Comparison of ENCODE assay signal across 19 cellular contexts in genomic region chr10:12873172-12873571, GRCh38.
DNase-seq lines count a peak whose midpoint lies in the region; ATAC-seq and TF ChIP-seq lines count a peak whose summit lies in the region.
"Had no signal": no experiment of that assay in that cellular context is flagged by ENCODE, and none has a peak within 500 bp of the region (broad histone marks: within the 10 kb centered on the region; RNA-seq: fewer than 3 reads in every experiment).

No MANE protein-coding gene starts in this region.

- H3K4me1 ChIP-seq in right lobe of liver (peaks cover 0 to 33% (median 7%) of the 10 kb centered on the region in 4 donors), prostate gland (replicated peaks) (peaks cover 6% of the 10 kb centered on the region)
- H3K4me1 ChIP-seq: A549 had no signal

- peaks cover 2% of the 10 kb centered on the region for H3K36me3 Mint-ChIP-seq in T-helper 17 cell (ENCODE audit: low read depth)
- H3K36me3 Mint-ChIP-seq: CD14-positive monocyte; CD4-positive, alpha-beta memory T cell had no signal

- no peak overlapping the region for H3K27ac Mint-ChIP-seq in T-helper 17 cell
- H3K27ac Mint-ChIP-seq in stimulated activated naive CD8-positive, alpha-beta T cell treated with anti-CD3 and anti-CD28 coated beads, Interleukin-15, amount 100 ng/mL, for 72 hours: no peak overlapping the region
- H3K27ac Mint-ChIP-seq: CD4-positive, alpha-beta memory T cell; H9 had no signal

- H3K4me3 Mint-ChIP-seq in T-helper 17 cell: peak overlapping the region; percentile 19
- no peak overlapping the region for H3K4me3 Mint-ChIP-seq in stimulated activated naive CD8-positive, alpha-beta T cell treated with anti-CD3 and anti-CD28 coated beads, Interleukin-15, amount 100 ng/mL, for 72 hours
- H3K4me3 Mint-ChIP-seq: CD14-positive monocyte; CD4-positive, alpha-beta memory T cell; H9 had no signal

- 54% methylated on average over 8 of the region's 8 CpGs for WGBS in right lobe of liver (ENCODE audit: insufficient coverage, low coverage, low lambda C conversion rate, missing lambda C conversion rate)
- 29% methylated on average over 8 of the region's 8 CpGs for WGBS in prostate gland

- TF ChIP-seq CTCF in right lobe of liver (IDR thresholded peaks at IDR 0.05) (no peak), prostate gland (IDR thresholded peaks at IDR 0.05) (no peak)

- peaks cover 36% of the 10 kb centered on the region for H3K27me3 Mint-ChIP-seq in T-helper 17 cell
- H3K27me3 Mint-ChIP-seq in stimulated activated naive CD8-positive, alpha-beta T cell treated with anti-CD3 and anti-CD28 coated beads, Interleukin-15, amount 100 ng/mL, for 72 hours: no peaks in the 10 kb centered on the region

- H3K9me3 ChIP-seq in T-helper 17 cell (ENCODE audit: control insufficient read depth, low read length, poor library complexity, severe bottlenecking): no peaks in the 10 kb centered on the region
- no peaks in the 10 kb centered on the region for H3K9me3 ChIP-seq in right lobe of liver
- no peaks in the 10 kb centered on the region for H3K9me3 ChIP-seq in prostate gland
- H3K9me3 ChIP-seq: A549 had no signal

- no peaks in the 10 kb centered on the region for H3K36me3 ChIP-seq in right lobe of liver
- no peaks in the 10 kb centered on the region for H3K36me3 ChIP-seq in prostate gland

- H3K4me3 ChIP-seq in right lobe of liver: no peak overlapping the region
- H3K4me3 ChIP-seq in prostate gland: no peak overlapping the region
- H3K4me3 ChIP-seq: A549 had no signal

- no peaks in the 10 kb centered on the region for H3K4me1 Mint-ChIP-seq in T-helper 17 cell
- H3K4me1 Mint-ChIP-seq in stimulated activated naive CD8-positive, alpha-beta T cell treated with anti-CD3 and anti-CD28 coated beads, Interleukin-15, amount 100 ng/mL, for 72 hours: no peaks in the 10 kb centered on the region
- H3K4me1 Mint-ChIP-seq: CD14-positive monocyte had no signal

- H3K27ac ChIP-seq in right lobe of liver (peak overlapping the region in 2 of 3 donors; percentile 17 to 51), prostate gland (peak overlapping the region; percentile 62 to 63)
- H3K27ac ChIP-seq: 22Rv1, A549, HL-60 had no signal

- DNase-seq in NCI-H1092 treated with DMSO at 0.1 percent for 48 hours (lab: John Stamatoyannopoulos, UW) (peak; percentile 6), NCI-H1092 (lab: John Stamatoyannopoulos, UW) (no peak), T-helper 17 cell (no peak), right lobe of liver (peak in 1 of 3 donors; percentile 54), prostate gland (ENCODE audit: low spot score) (peak; percentile 17), NCI-H2196 treated with DMSO at 0.1 percent for 48 hours (lab: John Stamatoyannopoulos, UW; ENCODE audit: unreplicated experiment) (no peak)
- DNase-seq in stimulated activated naive CD8-positive, alpha-beta T cell treated with anti-CD3 and anti-CD28 coated beads, Interleukin-15, amount 100 ng/mL, for 72 hours: no peak
- DNase-seq: AML-193; CD4-positive, alpha-beta memory T cell; DMS153; DMS79; GDM1; H9; IMR-90 had no signal

- TF ChIP-seq POLR2A in right lobe of liver (IDR thresholded peaks at IDR 0.05): no peak
- TF ChIP-seq POLR2A in prostate gland (IDR thresholded peaks at IDR 0.05): no peak

- ATAC-seq in T-helper 17 cell (no peak), right lobe of liver (peak; percentile 54 to 76 (median 72)), HG02885 (IDR thresholded peaks at IDR 0.05; ENCODE audit: poor library complexity, unreplicated experiment) (no peak)
- no peak for ATAC-seq in stimulated activated naive CD8-positive, alpha-beta T cell treated with anti-CD3 and anti-CD28 coated beads, Interleukin-15, amount 100 ng/mL, for 72 hours
- ATAC-seq: A549 had no signal

- intact Hi-C loops in right lobe of liver (cut with DNase I) (no loop called here), prostate gland (cut with DNase I) (loop anchor here (5.0 kb wide), 1 partner anchor 76 kb away; no protein-coding TSS in a partner anchor)

- no peaks in the 10 kb centered on the region for H3K27me3 ChIP-seq in right lobe of liver
- no peaks in the 10 kb centered on the region for H3K27me3 ChIP-seq in prostate gland (replicated peaks; ENCODE audit: insufficient read depth)

- no peaks in the 10 kb centered on the region for H3K9me3 Mint-ChIP-seq in stimulated activated naive CD8-positive, alpha-beta T cell treated with anti-CD3 and anti-CD28 coated beads, Interleukin-15, amount 100 ng/mL, for 72 hours
- H3K9me3 Mint-ChIP-seq: H9 had no signal

Comparison
In these comparisons a context has a peak if more than half of its experiments do, and no peak if none do; other contexts are left out.
1. DNase-seq: peak in NCI-H1092 treated with DMSO at 0.1 percent for 48 hours (single experiment) and prostate gland (single experiment); none in NCI-H1092 (single experiment), T-helper 17 cell (0 of 3), NCI-H2196 treated with DMSO at 0.1 percent for 48 hours (single experiment) and stimulated activated naive CD8-positive, alpha-beta T cell treated with anti-CD3 and anti-CD28 coated beads, Interleukin-15, amount 100 ng/mL, for 72 hours (0 of 2).
2. ATAC-seq: peak in right lobe of liver (4 of 4); none in T-helper 17 cell (single experiment), stimulated activated naive CD8-positive, alpha-beta T cell treated with anti-CD3 and anti-CD28 coated beads, Interleukin-15, amount 100 ng/mL, for 72 hours (single experiment) and HG02885 (single experiment).